Comparison of ENCODE assay signal across 11 cellular contexts in the genomic region with DNA sequence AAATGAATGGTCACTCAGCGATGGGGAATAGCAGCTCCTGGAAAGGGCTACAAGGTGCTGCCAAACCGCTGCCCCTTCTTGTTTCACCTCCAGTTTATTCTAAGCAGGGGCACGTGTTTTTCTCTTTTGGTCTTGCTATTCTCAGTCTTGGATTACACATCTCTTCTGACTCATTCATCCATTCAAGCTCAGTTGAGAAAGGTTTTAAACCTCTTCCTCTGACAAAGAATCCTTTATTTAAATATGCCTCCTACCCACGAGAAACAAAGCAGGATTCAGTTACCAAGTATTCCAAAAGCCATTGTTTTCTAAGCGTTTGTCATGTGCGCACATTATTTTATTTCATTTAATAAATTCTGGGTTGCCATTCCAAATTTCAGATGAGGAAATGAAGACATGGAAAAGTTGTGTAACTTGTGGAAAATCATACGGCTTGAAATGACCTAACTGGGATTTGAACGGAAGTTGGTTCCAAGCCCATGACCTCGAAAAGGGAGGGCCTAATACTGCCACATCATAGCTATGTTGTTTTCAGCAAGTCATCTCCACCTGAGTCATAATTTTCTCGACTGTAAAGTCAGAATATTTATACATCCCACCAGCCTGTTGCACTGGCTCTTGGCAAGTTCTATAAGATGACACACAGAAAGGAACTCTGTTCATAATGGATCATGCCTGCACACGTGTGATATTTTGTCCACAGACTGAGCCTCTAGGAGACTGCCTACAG.
DNase-seq lines count a peak whose midpoint lies in the region; ATAC-seq and TF ChIP-seq lines count a peak whose summit lies in the region.
"Had no signal": no experiment of that assay in that cellular context is flagged by ENCODE, and none has a peak within 500 bp of the region (broad histone marks: within the 10 kb centered on the region; RNA-seq: fewer than 3 reads in every experiment).

No MANE protein-coding gene starts in this region.

- TF ChIP-seq CTCF in cardiac fibroblast (IDR thresholded peaks at IDR 0.05; ENCODE audit: low read depth, low read length) = no peak

- intact Hi-C loops in activated CD4-positive, alpha-beta T cell treated with anti-CD3 and anti-CD28 coated beads for 36 hours (cut with DNase I, micrococcal nuclease) = no loop called here

- ATAC-seq in activated CD4-positive, alpha-beta T cell treated with anti-CD3 and anti-CD28 coated beads for 36 hours = peak; percentile 30
- ATAC-seq in GM19351 (IDR thresholded peaks at IDR 0.05; ENCODE audit: unreplicated experiment) (no peak), HG03159 (IDR thresholded peaks at IDR 0.05; ENCODE audit: unreplicated experiment) (no peak), GM19324 (IDR thresholded peaks at IDR 0.05; ENCODE audit: low FRiP score, unreplicated experiment) (no peak)

- no peak overlapping the region for H3K27ac Mint-ChIP-seq in activated CD4-positive, alpha-beta T cell treated with anti-CD3 and anti-CD28 coated beads for 36 hours

- POLR2A ChIA-PET in activated CD4-positive, alpha-beta T cell treated with anti-CD3 and anti-CD28 coated beads for 36 hours (lab: Charles Lee) = no interaction called here

- H3K27me3 ChIP-seq in layer of hippocampus (ENCODE audit: control insufficient read depth, insufficient read depth, low read length) = no peaks in the 10 kb centered on the region
- H3K27me3 ChIP-seq: BE2C had no signal

- CTCF ChIA-PET in activated CD4-positive, alpha-beta T cell treated with anti-CD3 and anti-CD28 coated beads for 36 hours (lab: Charles Lee) = interaction anchor here (0.6 kb wide), 1 partner anchor 40 kb away, joined by 3 read pairs; no protein-coding TSS in a partner anchor

- no peak overlapping the region for H3K4me3 Mint-ChIP-seq in activated CD4-positive, alpha-beta T cell treated with anti-CD3 and anti-CD28 coated beads for 36 hours

- H3K4me3 ChIP-seq in cardiac fibroblast (replicated peaks in 1 of 2; ENCODE audit: low read depth in 2 of 2, low read length in 2 of 2) = no peak overlapping the region

- no peaks in the 10 kb centered on the region for H3K4me1 Mint-ChIP-seq in activated CD4-positive, alpha-beta T cell treated with anti-CD3 and anti-CD28 coated beads for 36 hours

- no peak for DNase-seq in activated CD4-positive, alpha-beta T cell treated with anti-CD3 and anti-CD28 coated beads for 36 hours
- DNase-seq in activated CD4-positive, alpha-beta T cell treated with anti-CD3 and anti-CD28 coated beads for 48 hours = no peak
- DNase-seq in cardiac fibroblast (ENCODE audit: low read depth in 2 of 2) = peak; percentile 83 to 99
- DNase-seq in NCI-H2029 treated with DMSO at 0.1 percent for 48 hours (lab: John Stamatoyannopoulos, UW) = no peak
- DNase-seq: activated CD8-positive, alpha-beta memory T cell treated with anti-CD3 and anti-CD28 coated beads, Interleukin-2, amount 50 U/mL, for 48 hours; BE2C; RPMI8226 had no signal

- H3K27me3 Mint-ChIP-seq in activated CD4-positive, alpha-beta T cell treated with anti-CD3 and anti-CD28 coated beads for 36 hours = peaks cover 8% of the 10 kb centered on the region

- H3K9me3 Mint-ChIP-seq in activated CD4-positive, alpha-beta T cell treated with anti-CD3 and anti-CD28 coated beads for 36 hours (ENCODE audit: low read depth) = no peaks in the 10 kb centered on the region

- no peaks in the 10 kb centered on the region for H3K36me3 Mint-ChIP-seq in activated CD4-positive, alpha-beta T cell treated with anti-CD3 and anti-CD28 coated beads for 36 hours (ENCODE audit: low read depth)

- peak overlapping the region; percentile 90 for H3K27ac ChIP-seq in layer of hippocampus (ENCODE audit: low read depth, low read length)

Comparison
In these comparisons a context has a peak if more than half of its experiments do, and no peak if none do; other contexts are left out.
1. DNase-seq: peak in cardiac fibroblast (2 of 2); none in activated CD4-positive, alpha-beta T cell treated with anti-CD3 and anti-CD28 coated beads for 36 hours (single experiment), activated CD4-positive, alpha-beta T cell treated with anti-CD3 and anti-CD28 coated beads for 48 hours (single experiment) and NCI-H2029 treated with DMSO at 0.1 percent for 48 hours (single experiment).